ENCODE assay signal across 8 cellular contexts in genomic region chr16:58127033-58127556, GRCh38. TPM values are rescaled to one million over a fixed set of nuclear protein-coding genes. Genes with fewer than 3 reads are reported as not detected.
DNase-seq lines count a peak whose midpoint lies in the region; ATAC-seq, FAIRE-seq and TF ChIP-seq lines count a peak whose summit lies in the region.

No MANE protein-coding gene starts in this region.

- peak overlapping the region; percentile 82 for H3K27ac Mint-ChIP-seq in T-helper 2 cell treated with Interferon-gamma antibody and Interleukin-4, amounts not matched to agents 5 μg/mL and 100 μg/mL, for 36 hours

- peaks cover 49% of the 10 kb centered on the region for H3K4me1 ChIP-seq in DOHH2 (ENCODE audit: control insufficient read depth, low read length)
- peaks cover 0 to 5% of the 10 kb centered on the region in 2 donors for H3K4me1 ChIP-seq in esophagus (ENCODE audit: control insufficient read depth in 2 of 2, insufficient read depth in 2 of 2, low read length in 1 of 2)
- H3K4me1 ChIP-seq in pancreas, result peaks cover 23 to 31% (median 29%) of the 10 kb centered on the region in 3 donors

- H3K4me3 Mint-ChIP-seq in T-helper 2 cell treated with Interferon-gamma antibody and Interleukin-4, amounts not matched to agents 5 μg/mL and 100 μg/mL, for 36 hours, result peak overlapping the region; percentile 87

- H3K4me3 ChIP-seq in DOHH2 (ENCODE audit: low read length) (peak overlapping the region; percentile 77), esophagus (ENCODE audit: low read depth in 1 of 2, low read length in 2 of 2) (peak overlapping the region in 1 of 2 donors; percentile 21), pancreas (peak overlapping the region in 2 of 4 donors; percentile 85 to 87)

- H3K36me3 ChIP-seq in DOHH2 (ENCODE audit: control insufficient read depth, low read length), result peaks cover 17% of the 10 kb centered on the region
- H3K36me3 ChIP-seq in esophagus (ENCODE audit: control insufficient read depth in 2 of 2, insufficient read depth in 2 of 2, low read length in 1 of 2), result no peaks in the 10 kb centered on the region
- no peaks in the 10 kb centered on the region for H3K36me3 ChIP-seq in pancreas

- H3K9me3 ChIP-seq in DOHH2 (ENCODE audit: control insufficient read depth, insufficient read depth, low read length) (no peaks in the 10 kb centered on the region), esophagus (ENCODE audit: control insufficient read depth in 2 of 2, insufficient read depth in 1 of 2, low read depth in 1 of 2, low read length in 1 of 2) (no peaks in the 10 kb centered on the region), pancreas (no peaks in the 10 kb centered on the region)

- ATAC-seq in HG02981 (IDR thresholded peaks at IDR 0.05; ENCODE audit: unreplicated experiment) (peak; percentile 31), pancreas (peak in 3 of 4 donors; percentile 13 to 39 (median 30)), HG03457 (IDR thresholded peaks at IDR 0.05; ENCODE audit: unreplicated experiment) (no peak), GM18519 (IDR thresholded peaks at IDR 0.05; ENCODE audit: low FRiP score, unreplicated experiment) (no peak)

- TF ChIP-seq CTCF in DOHH2 (IDR thresholded peaks at IDR 0.05; ENCODE audit: low read depth, low read length, poor library complexity, severe bottlenecking) (peak; percentile 60), pancreas (IDR thresholded peaks at IDR 0.05) (peak in 1 of 4 donors; percentile 24)

- DNase-seq in T-helper 2 cell treated with Interferon-gamma antibody and Interleukin-4, amounts not matched to agents 5 μg/mL and 100 μg/mL, for 36 hours (ENCODE audit: low spot score), result no peak
- DNase-seq in pancreas (peak in 1 of 6 donors; percentile 41), NCI-H226 (no peak)

- H3K27me3 ChIP-seq in DOHH2 (ENCODE audit: control insufficient read depth, low read length) (no peaks in the 10 kb centered on the region), esophagus (ENCODE audit: control insufficient read depth in 1 of 2, insufficient read depth in 2 of 2, low read length in 2 of 2) (no peaks in the 10 kb centered on the region), pancreas (no peaks in the 10 kb centered on the region)

- no peak for FAIRE-seq in pancreas (lab: Jason Lieb, UNC)

- H3K4me1 Mint-ChIP-seq in T-helper 2 cell treated with Interferon-gamma antibody and Interleukin-4, amounts not matched to agents 5 μg/mL and 100 μg/mL, for 36 hours (ENCODE audit: low read depth), result peaks cover 42% of the 10 kb centered on the region

- peak overlapping the region; percentile 96 for H3K4me2 ChIP-seq in DOHH2 (ENCODE audit: low read length)

- H3K36me3 Mint-ChIP-seq in T-helper 2 cell treated with Interferon-gamma antibody and Interleukin-4, amounts not matched to agents 5 μg/mL and 100 μg/mL, for 36 hours (ENCODE audit: low read depth), result peaks cover 9% of the 10 kb centered on the region

- peaks cover 38% of the 10 kb centered on the region for H4K20me1 ChIP-seq in DOHH2 (ENCODE audit: control insufficient read depth, insufficient read depth, low read depth, low read length)

- no peaks in the 10 kb centered on the region for H3K9me3 Mint-ChIP-seq in T-helper 2 cell treated with Interferon-gamma antibody and Interleukin-4, amounts not matched to agents 5 μg/mL and 100 μg/mL, for 36 hours

- 9 to 12% methylated on average over 7 of the region's 7 CpGs for WGBS in esophagus, 2 donors
- WGBS in pancreas, 2 donors, result 2 to 3% methylated on average over 7 of the region's 7 CpGs

- H3K27me3 Mint-ChIP-seq in T-helper 2 cell treated with Interferon-gamma antibody and Interleukin-4, amounts not matched to agents 5 μg/mL and 100 μg/mL, for 36 hours (ENCODE audit: low read depth), result no peaks in the 10 kb centered on the region

- no peaks in the 10 kb centered on the region for H3K9me2 ChIP-seq in DOHH2 (replicated peaks; ENCODE audit: control insufficient read depth, low read length)

- H3K79me2 ChIP-seq in DOHH2 (ENCODE audit: control insufficient read depth, low read length), result peaks cover 68% of the 10 kb centered on the region

- H3K27ac ChIP-seq in DOHH2 (ENCODE audit: low read depth, low read length) (no peak overlapping the region), esophagus (ENCODE audit: low read depth in 2 of 2, low read length in 1 of 2) (peak overlapping the region; percentile 35 to 59), pancreas (peak overlapping the region; percentile 48 to 58 (median 56))

- H3F3A ChIP-seq in DOHH2 (ENCODE audit: control insufficient read depth, insufficient read depth), result peaks cover 8% of the 10 kb centered on the region

- intact Hi-C loops in pancreas (cut with DNase I), result loop anchor here in 1 of 3 donors (10.0 kb wide), 1 partner anchor 102 kb away; the partner anchor contains the start of gene MMP15

RNA-seq across cellular contexts. Expression of gene CFAP20, which starts 2.1 kb away (rescaled TPM):
- polyA plus RNA-seq in esophagus (10 to 100 TPM in 1 of 2 donors, 1 to 10 TPM in 1; 7.0 to 22.5 TPM), pancreas (10 to 100 TPM in 1 of 2 donors, 1 to 10 TPM in 1; 5.2 to 23.2 TPM)
- total RNA-seq in pancreas, result 10 to 100 TPM in 1 of 6 donors, 1 to 10 TPM in 5; 5.7 to 10.6 (median 8.3) TPM

Comparison
In these comparisons a context has a peak if more than half of its experiments do, and no peak if none do; other contexts are left out.
1. ATAC-seq: peak in HG02981 (single experiment) and pancreas (3 of 4); none in HG03457 (single experiment) and GM18519 (single experiment).